In the genomic region with DNA sequence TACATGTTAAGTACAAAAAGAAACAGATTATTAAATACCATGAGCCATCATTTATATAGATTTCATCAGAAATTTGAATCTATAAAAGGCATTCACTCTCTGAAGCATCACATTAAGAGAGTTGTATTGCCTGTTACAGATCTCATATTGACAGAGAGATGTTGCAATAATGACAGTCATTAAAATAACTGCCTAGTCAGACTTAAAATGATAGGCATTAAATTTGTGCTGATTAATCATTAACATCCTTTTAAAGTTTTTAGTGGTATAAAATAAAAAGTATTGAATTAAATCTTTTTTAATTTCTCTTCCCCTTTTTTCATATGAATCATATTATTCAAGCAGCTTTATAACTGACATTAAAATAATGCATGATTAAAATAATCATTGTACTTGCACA, we compare ENCODE assay signal across 24 cellular contexts.
"Had no signal": no experiment of that assay in that cellular context is flagged by ENCODE, and none has a peak within 500 bp of the region (broad histone marks: within the 10 kb centered on the region; RNA-seq: fewer than 3 reads in every experiment).

No MANE protein-coding gene starts in this region.

- H3K9me3 ChIP-seq: SK-N-SH had no signal

- FAIRE-seq: HTR-8/SVneo had no signal

- H3K27ac ChIP-seq: HL-60, KMS-11, RWPE1 had no signal

- H3K9ac ChIP-seq: KMS-11, SK-N-SH had no signal

- H3K4me2 ChIP-seq: KMS-11, SK-N-SH had no signal

- DNase-seq: Kasumi-1; MM.1S; NCI-H1092 treated with DMSO at 0.1 percent for 48 hours; NCI-H1436; NCI-H187; NCI-H2029; NCI-H2081 treated with DMSO at 0.1 percent for 48 hours; NCI-H2171; NCI-H226; NCI-H446; NCI-H510A; NCI-H524 treated with DMSO at 0.1 percent for 48 hours; NCI-H69; NK-92 treated with Interleukin-12 subunit alpha and Interleukin-12 subunit beta, amount 100 ng/mL, for 24 hours; PC-3; SHP77; SK-N-SH; SW 1271; T-cell had no signal

- ATAC-seq: Panc1, T-cell had no signal
